ENCODE assay signal across 12 cellular contexts in genomic region chr9:107929439-107929838, GRCh38.
DNase-seq lines count a peak whose midpoint lies in the region; ATAC-seq and TF ChIP-seq lines count a peak whose summit lies in the region.
"Had no signal": no experiment of that assay in that cellular context is flagged by ENCODE, and none has a peak within 500 bp of the region (broad histone marks: within the 10 kb centered on the region; RNA-seq: fewer than 3 reads in every experiment).

No MANE protein-coding gene starts in this region.

- TF ChIP-seq CTCF in NB4 (IDR thresholded peaks at IDR 0.05; ENCODE audit: low read depth, low read length) (no peak), astrocyte of the cerebellum (IDR thresholded peaks at IDR 0.05; ENCODE audit: low read depth, low read length, missing control alignments) (no peak), right atrium auricular region (IDR thresholded peaks at IDR 0.05) (no peak), stomach (IDR thresholded peaks at IDR 0.05) (no peak)

- H3K27ac ChIP-seq in right atrium auricular region = no peak overlapping the region
- no peak overlapping the region for H3K27ac ChIP-seq in stomach
- H3K27ac ChIP-seq: parathyroid adenoma had no signal

- WGBS in stomach, 5 donors = 22 to 36% (median 32%) methylated on average over 3 of the region's 3 CpGs

- DNase-seq in NB4 (ENCODE audit: low read depth) (peak; percentile 7), astrocyte of the cerebellum (ENCODE audit: low read depth) (peak; percentile 13), right atrium auricular region (ENCODE audit: low spot score) (peak; percentile 79), stomach (peak; percentile 79), SK-N-DZ (ENCODE audit: low spot score) (no peak)
- DNase-seq: activated T-cell treated with anti-CD3 and anti-CD28 coated beads, Interleukin-2, amount 50 U/mL, for 72 hours; dermis blood vessel endothelial cell; T-helper 9 cell had no signal

- no peak for TF ChIP-seq POLR2A in NB4 (IDR thresholded peaks at IDR 0.05; ENCODE audit: extremely low read depth, insufficient read length)
- no peak for TF ChIP-seq POLR2A in stomach (IDR thresholded peaks at IDR 0.05)

- no peak overlapping the region for H3K4me3 ChIP-seq in NB4 (ENCODE audit: low read depth, low read length)
- no peak overlapping the region for H3K4me3 ChIP-seq in astrocyte of the cerebellum (ENCODE audit: low read depth, low read length)
- H3K4me3 ChIP-seq in right atrium auricular region = no peak overlapping the region
- H3K4me3 ChIP-seq in stomach = no peak overlapping the region

- in situ Hi-C loops in astrocyte of the cerebellum (cut with HindIII; ENCODE audit: low sequenced_read_pairs) = no loop called here

- H3K9me3 ChIP-seq in right atrium auricular region = no peaks in the 10 kb centered on the region
- peaks cover 0 to 5% (median 0%) of the 10 kb centered on the region in 4 donors for H3K9me3 ChIP-seq in stomach

- intact Hi-C loops in stomach (cut with DNase I; ENCODE audit: low total_unique reads) = no loop called here

- H3K27me3 ChIP-seq in right atrium auricular region = no peaks in the 10 kb centered on the region
- no peaks in the 10 kb centered on the region for H3K27me3 ChIP-seq in stomach

- no peaks in the 10 kb centered on the region for H3K36me3 ChIP-seq in right atrium auricular region
- H3K36me3 ChIP-seq in stomach = no peaks in the 10 kb centered on the region

- H3K4me1 ChIP-seq in right atrium auricular region = no peaks in the 10 kb centered on the region
- H3K4me1 ChIP-seq in stomach = peaks cover 0 to 9% (median 5%) of the 10 kb centered on the region in 4 donors
- H3K4me1 ChIP-seq: parathyroid adenoma had no signal

- ATAC-seq in HG02588 (IDR thresholded peaks at IDR 0.05; ENCODE audit: unreplicated experiment) (no peak), HG03135 (IDR thresholded peaks at IDR 0.05; ENCODE audit: unreplicated experiment) (no peak), GM21360 (IDR thresholded peaks at IDR 0.05; ENCODE audit: unreplicated experiment) (no peak)
- ATAC-seq: activated T-cell treated with anti-CD3 and anti-CD28 coated beads, Interleukin-2, amount 50 U/mL, for 72 hours had no signal

- no peak for TF ChIP-seq EP300 in stomach (IDR thresholded peaks at IDR 0.05)
